ENCODE assay signal across 8 cellular contexts in the genomic region with DNA sequence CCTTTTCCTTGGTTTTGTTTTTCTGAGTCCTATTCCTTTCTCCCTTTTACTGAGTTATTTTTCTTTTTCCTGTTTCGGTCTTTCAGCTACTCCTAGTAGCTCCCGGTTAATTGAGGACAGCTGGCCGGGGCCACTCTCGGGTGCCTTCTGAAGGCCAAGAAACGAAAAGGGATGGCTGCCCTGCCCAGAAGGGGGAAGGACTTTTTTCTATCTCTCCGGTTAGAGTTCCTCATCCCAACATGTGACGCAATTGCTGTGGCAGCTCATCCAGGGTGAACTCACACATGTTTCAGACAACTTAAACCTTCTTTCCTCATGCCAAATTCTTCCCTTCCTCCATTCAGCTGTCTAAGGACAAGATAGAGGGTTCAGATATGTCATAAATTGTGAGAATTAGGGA.
DNase-seq lines count a peak whose midpoint lies in the region; ATAC-seq and TF ChIP-seq lines count a peak whose summit lies in the region.

No MANE protein-coding gene starts in this region.

- no peaks in the 10 kb centered on the region for H3K9me3 ChIP-seq in colonic mucosa

- no peak for ATAC-seq in stimulated activated naive B cell treated with anti-CD40 and anti-IgM and Interleukin-4, amounts not matched to agents 10 μg/mL and 1 μg/mL and 100 μg/mL, for 72 hours (replicated peaks)

- no peak overlapping the region for H3K27ac ChIP-seq in colonic mucosa

- H3K4me1 Mint-ChIP-seq in stimulated activated naive B cell treated with anti-CD40 and anti-IgM and Interleukin-4, amounts not matched to agents 10 μg/mL and 1 μg/mL and 100 μg/mL, for 72 hours, result no peaks in the 10 kb centered on the region

- no peak for TF ChIP-seq CTCF in colonic mucosa (IDR thresholded peaks at IDR 0.05)

- intact Hi-C loops in colonic mucosa (cut with DNase I), result no loop called here

- no peak overlapping the region for H3K9ac ChIP-seq in colonic mucosa (ENCODE audit: low read depth in 2 of 2, low read length in 2 of 2)

- no peaks in the 10 kb centered on the region for H3K4me1 ChIP-seq in colonic mucosa

- H3K36me3 Mint-ChIP-seq in stimulated activated naive B cell treated with anti-CD40 and anti-IgM and Interleukin-4, amounts not matched to agents 10 μg/mL and 1 μg/mL and 100 μg/mL, for 72 hours, result no peaks in the 10 kb centered on the region

- DNase-seq in HCEC 1CT (peak; percentile 70), colonic mucosa (peak; percentile 24), islet precursor cell (peak; percentile 53), stromal cell of bone marrow (ENCODE audit: low read depth) (peak; percentile 76), HT-29 (ENCODE audit: low spot score) (no peak), NCI-H1436 (lab: John Stamatoyannopoulos, UW) (no peak), cerebellum (ENCODE audit: low spot score) (no peak)
- no peak for DNase-seq in stimulated activated naive B cell treated with anti-CD40 and anti-IgM and Interleukin-4, amounts not matched to agents 10 μg/mL and 1 μg/mL and 100 μg/mL, for 72 hours

- H3K27me3 ChIP-seq in colonic mucosa, result no peaks in the 10 kb centered on the region

- no peak overlapping the region for H3K4me3 Mint-ChIP-seq in stimulated activated naive B cell treated with anti-CD40 and anti-IgM and Interleukin-4, amounts not matched to agents 10 μg/mL and 1 μg/mL and 100 μg/mL, for 72 hours

- no peak overlapping the region for H3K4me3 ChIP-seq in colonic mucosa

- no peaks in the 10 kb centered on the region for H3K9me3 Mint-ChIP-seq in stimulated activated naive B cell treated with anti-CD40 and anti-IgM and Interleukin-4, amounts not matched to agents 10 μg/mL and 1 μg/mL and 100 μg/mL, for 72 hours

- H3K27ac Mint-ChIP-seq in stimulated activated naive B cell treated with anti-CD40 and anti-IgM and Interleukin-4, amounts not matched to agents 10 μg/mL and 1 μg/mL and 100 μg/mL, for 72 hours, result no peak overlapping the region

- peaks cover 7 to 20% of the 10 kb centered on the region in 2 donors for H3K27me3 Mint-ChIP-seq in stimulated activated naive B cell treated with anti-CD40 and anti-IgM and Interleukin-4, amounts not matched to agents 10 μg/mL and 1 μg/mL and 100 μg/mL, for 72 hours

- H3K36me3 ChIP-seq in colonic mucosa, result no peaks in the 10 kb centered on the region

Comparison
In these comparisons a context has a peak if more than half of its experiments do, and no peak if none do; other contexts are left out.
1. DNase-seq: peak in HCEC 1CT (single experiment), colonic mucosa (single experiment), islet precursor cell (single experiment) and stromal cell of bone marrow (single experiment); none in HT-29 (single experiment), NCI-H1436 (single experiment), stimulated activated naive B cell treated with anti-CD40 and anti-IgM and Interleukin-4, amounts not matched to agents 10 μg/mL and 1 μg/mL and 100 μg/mL, for 72 hours (single experiment) and cerebellum (single experiment).